Comparison of ENCODE assay signal across 1 cellular context in genomic region chr12:121084229-121084628, GRCh38.
TF ChIP-seq lines count a peak whose summit lies in the region.

No MANE protein-coding gene starts in this region.

TF ChIP-seq in H1, 55 proteins besides CTCF, POLR2A, EP300 and RAD21:
- no peak for TF ChIP-seq JUND (IDR thresholded peaks at IDR 0.05; ENCODE audit: low read length)
- TF ChIP-seq TAF7 (optimal IDR thresholded peaks at IDR 0.05; ENCODE audit: borderline replicate concordance, low read depth, low read length), result no peak
- TF ChIP-seq EGR1 (IDR thresholded peaks at IDR 0.05; ENCODE audit: borderline replicate concordance, low read depth, low read length), result no peak
- TF ChIP-seq CHD2 (IDR thresholded peaks at IDR 0.05; ENCODE audit: low read length), result no peak
- TF ChIP-seq SIN3A (conservative IDR thresholded peaks at IDR 0.05 in 1 of 2, IDR thresholded peaks at IDR 0.05 in 1 of 2; ENCODE audit: low read depth in 1 of 2, low read length in 2 of 2), result no peak
- TF ChIP-seq ATF2 (IDR thresholded peaks at IDR 0.05; ENCODE audit: low read length), result no peak
- no peak for TF ChIP-seq SP1 (IDR thresholded peaks at IDR 0.05; ENCODE audit: low read depth, low read length)
- TF ChIP-seq RXRA (IDR thresholded peaks at IDR 0.05; ENCODE audit: insufficient read depth, low read depth, low read length), result no peak
- no peak for TF ChIP-seq SUZ12 (IDR thresholded peaks at IDR 0.05; ENCODE audit: low read length)
- TF ChIP-seq JUN (IDR thresholded peaks at IDR 0.05; ENCODE audit: low read depth, low read length), result no peak
